8 cellular contexts compared by ENCODE assay signal in the genomic region with DNA sequence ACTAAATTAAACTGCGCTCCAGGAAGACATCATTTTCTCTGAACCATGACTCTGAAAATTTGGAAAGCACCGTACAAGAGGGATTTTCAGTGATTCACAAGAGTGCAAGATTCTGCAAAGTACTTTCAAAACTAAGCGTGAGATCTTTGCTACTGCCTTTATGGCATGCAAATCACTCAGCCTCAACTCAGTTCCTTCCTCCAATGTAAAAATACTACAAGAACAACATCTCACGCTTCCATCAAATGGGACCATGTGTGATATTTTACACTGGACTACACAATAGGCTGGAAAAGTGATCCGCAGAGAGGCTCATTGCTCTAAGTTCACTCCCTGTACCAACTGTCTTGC. TPM values are rescaled to one million over a fixed set of nuclear protein-coding genes. Genes with fewer than 3 reads are reported as not detected.
A peak's percentile ranks its signal among the peaks of the same experiment; 100 is the strongest.
DNase-seq lines count a peak whose midpoint lies in the region; ATAC-seq and TF ChIP-seq lines count a peak whose summit lies in the region.

No MANE protein-coding gene starts in this region.

- H3K4me3 Mint-ChIP-seq in CD14-positive monocyte = peak overlapping the region; percentile 98 to 99
- peak overlapping the region; percentile 92 for H3K4me3 Mint-ChIP-seq in dendritic cell treated with granulocyte-macrophage colony-stimulating factor and Interleukin-4, amounts not matched to agents 40 ng/mL and 50 ng/mL, for 4 days

- peaks cover 4 to 6% of the 10 kb centered on the region in 2 donors for H3K36me3 Mint-ChIP-seq in CD14-positive monocyte
- H3K36me3 Mint-ChIP-seq in dendritic cell treated with granulocyte-macrophage colony-stimulating factor and Interleukin-4, amounts not matched to agents 40 ng/mL and 50 ng/mL, for 4 days (ENCODE audit: low read depth) = peaks cover 11% of the 10 kb centered on the region

- peak overlapping the region; percentile 73 to 84 for H3K27ac ChIP-seq in prostate gland

- H3K4me1 ChIP-seq in prostate gland (replicated peaks) = no peaks in the 10 kb centered on the region

- intact Hi-C loops in CD14-positive monocyte (cut with micrococcal nuclease) = loop anchor here (5.0 to 10.0 kb wide), 4 partner anchors 49 to 413 kb away; partner anchors contain the start of gene ZNF330 (in 1 of the 2)
- intact Hi-C loops in dendritic cell treated with granulocyte-macrophage colony-stimulating factor and Interleukin-4, amounts not matched to agents 40 ng/mL and 50 ng/mL, for 4 days (cut with micrococcal nuclease) = loop anchor here (5.0 to 10.0 kb wide), 4 partner anchors 72 to 841 kb away; no protein-coding TSS in a partner anchor
- intact Hi-C loops in prostate gland (cut with DNase I) = no loop called here
- intact Hi-C loops in lower leg skin (cut with DNase I; ENCODE audit: low total_unique reads) = no loop called here

- H3K4me1 Mint-ChIP-seq in CD14-positive monocyte = peaks cover 43% of the 10 kb centered on the region
- peaks cover 30% of the 10 kb centered on the region for H3K4me1 Mint-ChIP-seq in dendritic cell treated with granulocyte-macrophage colony-stimulating factor and Interleukin-4, amounts not matched to agents 40 ng/mL and 50 ng/mL, for 4 days (ENCODE audit: low read depth)

- WGBS in prostate gland = 72% methylated on average over 5 of the region's 5 CpGs
- WGBS in lower leg skin, 2 donors = 47% methylated on average over 5 of the region's 5 CpGs

- TF ChIP-seq POLR2A in prostate gland (IDR thresholded peaks at IDR 0.05) (no peak), lower leg skin (IDR thresholded peaks at IDR 0.05) (no peak)

- no peaks in the 10 kb centered on the region for H3K36me3 ChIP-seq in prostate gland

- ATAC-seq in GM19438 (IDR thresholded peaks at IDR 0.05; ENCODE audit: low read depth, unreplicated experiment) (peak; percentile 18), HG03439 (IDR thresholded peaks at IDR 0.05; ENCODE audit: unreplicated experiment) (peak; percentile 39)

- peaks cover 0 to 3% (median 0%) of the 10 kb centered on the region in 7 donors for H3K9me3 Mint-ChIP-seq in CD14-positive monocyte
- peaks cover 8% of the 10 kb centered on the region for H3K9me3 Mint-ChIP-seq in dendritic cell treated with granulocyte-macrophage colony-stimulating factor and Interleukin-4, amounts not matched to agents 40 ng/mL and 50 ng/mL, for 4 days

- H3K27ac Mint-ChIP-seq in CD14-positive monocyte = peak overlapping the region; percentile 74 to 96 (median 93)
- peak overlapping the region; percentile 92 for H3K27ac Mint-ChIP-seq in dendritic cell treated with granulocyte-macrophage colony-stimulating factor and Interleukin-4, amounts not matched to agents 40 ng/mL and 50 ng/mL, for 4 days

- no peaks in the 10 kb centered on the region for H3K27me3 ChIP-seq in prostate gland (replicated peaks; ENCODE audit: insufficient read depth)

- H3K9me3 ChIP-seq in prostate gland = no peaks in the 10 kb centered on the region

- no peak for TF ChIP-seq CTCF in CD14-positive monocyte (IDR thresholded peaks at IDR 0.05)
- TF ChIP-seq CTCF in prostate gland (IDR thresholded peaks at IDR 0.05) = no peak
- TF ChIP-seq CTCF in lower leg skin (IDR thresholded peaks at IDR 0.05) = no peak

- no peak for DNase-seq in CD14-positive monocyte (ENCODE audit: low spot score)
- no peak for DNase-seq in prostate gland (ENCODE audit: low spot score)
- DNase-seq in T1000 (lab: John Stamatoyannopoulos, UW) = no peak
- DNase-seq in DMS53 (lab: John Stamatoyannopoulos, UW) = no peak
- no peak for DNase-seq in lower leg skin (ENCODE audit: low spot score in 2 of 2)

- H3K4me3 ChIP-seq in prostate gland (peak overlapping the region; percentile 56 to 80), lower leg skin (ENCODE audit: low read depth, poor library complexity, severe bottlenecking) (no peak overlapping the region)

- H3K27me3 Mint-ChIP-seq in CD14-positive monocyte (ENCODE audit: low read depth in 3 of 3) = peaks cover 0 to 19% (median 13%) of the 10 kb centered on the region in 3 donors
- H3K27me3 Mint-ChIP-seq in dendritic cell treated with granulocyte-macrophage colony-stimulating factor and Interleukin-4, amounts not matched to agents 40 ng/mL and 50 ng/mL, for 4 days = peaks cover 24% of the 10 kb centered on the region

RNA-seq across cellular contexts. Expression of gene IL15, which starts 0.7 kb away (rescaled TPM):
- polyA plus RNA-seq in CD14-positive monocyte = 10 to 100 TPM; 22.1 to 25.7 TPM
- total RNA-seq in prostate gland (1 to 10 TPM; 1.2 to 2.0 TPM), lower leg skin (1 to 10 TPM in 2 of 4 donors, under 1 TPM in 2; 0.42 to 1.6 (median 0.96) TPM)

Comparison
In these comparisons a context has a peak if more than half of its experiments do, and no peak if none do; other contexts are left out.
1. intact Hi-C loops: an anchor here in CD14-positive monocyte (5.0 to 10.0 kb wide) and dendritic cell treated with granulocyte-macrophage colony-stimulating factor and Interleukin-4, amounts not matched to agents 40 ng/mL and 50 ng/mL, for 4 days (5.0 to 10.0 kb wide); none called in prostate gland and lower leg skin.